ENCODE assay signal across 1 cellular context in genomic region chr1:224737353-224737727, GRCh38.
TF ChIP-seq lines count a peak whose summit lies in the region.

No MANE protein-coding gene starts in this region.

TF ChIP-seq in H1, 55 proteins besides CTCF, POLR2A, EP300 and RAD21:
- TF ChIP-seq CHD7 (IDR thresholded peaks at IDR 0.05; ENCODE audit: insufficient replicate concordance, low read length): no peak
- TF ChIP-seq RXRA (IDR thresholded peaks at IDR 0.05; ENCODE audit: insufficient read depth, low read depth, low read length): no peak
- no peak for TF ChIP-seq ZNF274 (IDR thresholded peaks at IDR 0.05; ENCODE audit: borderline replicate concordance, extremely low read depth, low read length)
- no peak for TF ChIP-seq RNF2 (IDR thresholded peaks at IDR 0.05; ENCODE audit: borderline replicate concordance, low read depth, low read length, missing control alignments, poor library complexity, severe bottlenecking)
- TF ChIP-seq CTBP2 (IDR thresholded peaks at IDR 0.05; ENCODE audit: borderline replicate concordance, insufficient read depth, insufficient read length, low read length): no peak
- TF ChIP-seq PHF8 (conservative IDR thresholded peaks at IDR 0.05; ENCODE audit: low read depth, low read length): no peak
- no peak for TF ChIP-seq TEAD4 (IDR thresholded peaks at IDR 0.05; ENCODE audit: low read depth, low read length)
- no peak for TF ChIP-seq RBBP5 (IDR thresholded peaks at IDR 0.05; ENCODE audit: borderline replicate concordance, low read depth, low read length)
- no peak for TF ChIP-seq EGR1 (IDR thresholded peaks at IDR 0.05; ENCODE audit: borderline replicate concordance, low read depth, low read length)
- TF ChIP-seq HDAC2 (IDR thresholded peaks at IDR 0.05; ENCODE audit: borderline replicate concordance in 1 of 2, low read depth in 2 of 2, low read length in 2 of 2): no peak
- no peak for TF ChIP-seq FOSL1 (IDR thresholded peaks at IDR 0.05; ENCODE audit: insufficient read depth, low read depth, low read length)
- no peak for TF ChIP-seq NANOG (IDR thresholded peaks at IDR 0.05; ENCODE audit: insufficient read depth, low read depth, low read length, poor library complexity, severe bottlenecking)
- TF ChIP-seq, protein P1, sequence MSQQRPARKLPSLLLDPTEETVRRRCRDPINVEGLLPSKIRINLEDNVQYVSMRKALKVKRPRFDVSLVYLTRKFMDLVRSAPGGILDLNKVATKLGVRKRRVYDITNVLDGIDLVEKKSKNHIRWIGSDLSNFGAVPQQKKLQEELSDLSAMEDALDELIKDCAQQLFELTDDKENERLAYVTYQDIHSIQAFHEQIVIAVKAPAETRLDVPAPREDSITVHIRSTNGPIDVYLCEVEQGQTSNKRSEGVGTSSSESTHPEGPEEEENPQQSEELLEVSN (IDR thresholded peaks at IDR 0.05): no peak
- TF ChIP-seq MAFK (IDR thresholded peaks at IDR 0.05; ENCODE audit: low read depth, low read length): no peak
- no peak for TF ChIP-seq EZH2 (IDR thresholded peaks at IDR 0.05; ENCODE audit: low read depth, low read length, severe bottlenecking)
- TF ChIP-seq KDM1A (IDR thresholded peaks at IDR 0.05; ENCODE audit: borderline replicate concordance, low read length): no peak
- no peak for TF ChIP-seq POLR2AphosphoS5 (IDR thresholded peaks at IDR 0.05; ENCODE audit: low read depth, low read length)
